ENCODE assay signal across 21 cellular contexts in genomic region chr1:185984113-185984836, GRCh38.
DNase-seq lines count a peak whose midpoint lies in the region; ATAC-seq and TF ChIP-seq lines count a peak whose summit lies in the region.
"Had no signal": no experiment of that assay in that cellular context is flagged by ENCODE, and none has a peak within 500 bp of the region (broad histone marks: within the 10 kb centered on the region; RNA-seq: fewer than 3 reads in every experiment).

No MANE protein-coding gene starts in this region.

- H3K4me1 Mint-ChIP-seq in progenitor cell of endocrine pancreas (ENCODE audit: low read depth): no peaks in the 10 kb centered on the region

- DNase-seq in AG09319 (ENCODE audit: extremely low read depth, low read depth) (peak; percentile 82), SK-MEL-5 (ENCODE audit: low read depth, low spot score) (peak; percentile 95), fibroblast of villous mesenchyme (ENCODE audit: low read depth) (peak; percentile 27), left lobe of liver (ENCODE audit: low spot score) (no peak), COR-L47 (lab: John Stamatoyannopoulos, UW) (no peak), 8988T (no peak), putamen (ENCODE audit: low spot score) (no peak), progenitor cell of endocrine pancreas (ENCODE audit: low spot score, unreplicated experiment) (no peak)
- DNase-seq: activated CD4-positive, alpha-beta memory T cell treated with anti-CD3 and anti-CD28 coated beads for 36 hours; activated CD4-positive, alpha-beta T cell treated with anti-CD3 and anti-CD28 coated beads for 1 hour; activated naive CD8-positive, alpha-beta T cell treated with anti-CD3 and anti-CD28 coated beads, Interleukin-2, amount 50 U/mL, for 24 hours; activated T-cell treated with anti-CD3 and anti-CD28 coated beads, Interleukin-2, amount 50 U/mL, for 72 hours; body of pancreas; CD8-positive, alpha-beta memory T cell; cerebellar nuclear complex; NCI-H1092; NCI-H1694 treated with DMSO at 0.1 percent for 48 hours; posterior cingulate gyrus; sigmoid colon; stimulated activated CD4-positive, alpha-beta T cell treated with anti-CD3 and anti-CD28 coated beads, Interleukin-4, amount 100 ng/mL, for 1 hour; transverse colon had no signal

- TF ChIP-seq CTCF in AG09319 (IDR thresholded peaks at IDR 0.05; ENCODE audit: low read depth, low read length) (no peak), fibroblast of villous mesenchyme (IDR thresholded peaks at IDR 0.05; ENCODE audit: insufficient read depth, low read depth, low read length) (no peak), progenitor cell of endocrine pancreas (IDR thresholded peaks at IDR 0.05; ENCODE audit: unreplicated experiment) (no peak)

- no peak overlapping the region for H3K4me3 Mint-ChIP-seq in progenitor cell of endocrine pancreas (ENCODE audit: low read depth)
- H3K4me3 Mint-ChIP-seq: activated CD4-positive, alpha-beta memory T cell treated with anti-CD3 and anti-CD28 coated beads for 36 hours; activated naive CD8-positive, alpha-beta T cell treated with anti-CD3 and anti-CD28 coated beads, Interleukin-2, amount 50 U/mL, for 24 hours; activated T-cell treated with anti-CD3 and anti-CD28 coated beads, Interleukin-2, amount 50 U/mL, for 72 hours; CD8-positive, alpha-beta memory T cell had no signal

- no peaks in the 10 kb centered on the region for H3K27me3 Mint-ChIP-seq in progenitor cell of endocrine pancreas
- H3K27me3 Mint-ChIP-seq: activated CD4-positive, alpha-beta memory T cell treated with anti-CD3 and anti-CD28 coated beads for 36 hours had no signal

- peak; percentile 23 for ATAC-seq in left lobe of liver
- ATAC-seq: activated naive CD8-positive, alpha-beta T cell treated with anti-CD3 and anti-CD28 coated beads, Interleukin-2, amount 50 U/mL, for 24 hours; activated T-cell treated with anti-CD3 and anti-CD28 coated beads, Interleukin-2, amount 50 U/mL, for 72 hours; body of pancreas had no signal

- no peak overlapping the region for H3K4me3 ChIP-seq in fibroblast of villous mesenchyme (ENCODE audit: low read depth, low read length)
- H3K4me3 ChIP-seq: body of pancreas, sigmoid colon, transverse colon had no signal

- in situ Hi-C loops in SK-MEL-5 (cut with HindIII; ENCODE audit: low pct_unique_long_range_greater_than_20kb, low sequenced_read_pairs): no loop called here

- H3K36me3 Mint-ChIP-seq in progenitor cell of endocrine pancreas (ENCODE audit: insufficient read depth): no peaks in the 10 kb centered on the region
- H3K36me3 Mint-ChIP-seq: activated CD4-positive, alpha-beta memory T cell treated with anti-CD3 and anti-CD28 coated beads for 36 hours; CD8-positive, alpha-beta memory T cell had no signal

- H3K27ac Mint-ChIP-seq in progenitor cell of endocrine pancreas: no peak overlapping the region
- H3K27ac Mint-ChIP-seq: activated CD4-positive, alpha-beta memory T cell treated with anti-CD3 and anti-CD28 coated beads for 36 hours; activated naive CD8-positive, alpha-beta T cell treated with anti-CD3 and anti-CD28 coated beads, Interleukin-2, amount 50 U/mL, for 24 hours; activated T-cell treated with anti-CD3 and anti-CD28 coated beads, Interleukin-2, amount 50 U/mL, for 72 hours; CD8-positive, alpha-beta memory T cell had no signal

- H3K9me3 Mint-ChIP-seq in progenitor cell of endocrine pancreas (ENCODE audit: low read depth): no peaks in the 10 kb centered on the region
- H3K9me3 Mint-ChIP-seq: activated CD4-positive, alpha-beta memory T cell treated with anti-CD3 and anti-CD28 coated beads for 36 hours; activated naive CD8-positive, alpha-beta T cell treated with anti-CD3 and anti-CD28 coated beads, Interleukin-2, amount 50 U/mL, for 24 hours; activated T-cell treated with anti-CD3 and anti-CD28 coated beads, Interleukin-2, amount 50 U/mL, for 72 hours had no signal

Comparison
In these comparisons a context has a peak if more than half of its experiments do, and no peak if none do; other contexts are left out.
1. DNase-seq: peak in AG09319 (single experiment), SK-MEL-5 (single experiment) and fibroblast of villous mesenchyme (single experiment); none in left lobe of liver (single experiment), COR-L47 (single experiment), 8988T (single experiment), putamen (single experiment) and progenitor cell of endocrine pancreas (single experiment).